17 cellular contexts compared by ENCODE assay signal in the genomic region with DNA sequence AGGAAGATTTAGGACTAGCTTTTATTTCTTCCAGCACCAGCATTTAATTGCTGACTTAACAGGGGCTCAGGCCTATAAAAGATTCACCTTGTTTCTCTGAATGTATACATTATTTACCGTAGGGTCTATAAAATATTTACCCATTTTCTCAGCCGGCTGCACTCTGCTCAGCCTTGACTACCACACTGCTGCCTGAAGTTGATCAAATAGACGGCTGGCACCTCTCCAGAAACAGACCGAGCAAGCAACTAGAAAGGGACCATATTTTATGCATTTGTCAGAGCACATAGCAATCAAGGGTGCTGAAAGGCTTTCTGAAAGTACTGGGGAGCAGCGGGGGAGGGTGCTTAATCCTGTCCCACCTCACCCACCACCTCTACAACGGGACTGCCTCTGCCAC.
A peak's percentile ranks its signal among the peaks of the same experiment; 100 is the strongest.
DNase-seq lines count a peak whose midpoint lies in the region; ATAC-seq and TF ChIP-seq lines count a peak whose summit lies in the region.
"Had no signal": no experiment of that assay in that cellular context is flagged by ENCODE, and none has a peak within 500 bp of the region (broad histone marks: within the 10 kb centered on the region; RNA-seq: fewer than 3 reads in every experiment).

No MANE protein-coding gene starts in this region.

- intact Hi-C loops in IMR-90 (cut with micrococcal nuclease) (no loop called here), right lobe of liver (cut with DNase I) (no loop called here)

- no peaks in the 10 kb centered on the region for H3K9me1 ChIP-seq in IMR-90 (ENCODE audit: insufficient read depth, low read length)

- H2BK5ac ChIP-seq in IMR-90 (ENCODE audit: low read depth, low read length, poor library complexity, severe bottlenecking), result no peak overlapping the region

- H2AK9ac ChIP-seq in IMR-90 (replicated peaks; ENCODE audit: low read depth, low read length, poor library complexity), result no peak overlapping the region

- no peaks in the 10 kb centered on the region for H3K4me1 Mint-ChIP-seq in activated T-helper 17 cell treated with anti-CD3 and anti-CD28 coated beads, Interleukin-2, amount 50 U/mL, for 72 hours
- H3K4me1 Mint-ChIP-seq: activated CD8-positive, alpha-beta memory T cell treated with anti-CD3 and anti-CD28 coated beads, Interleukin-2, amount 10 ng/mL, durations not matched to agents 7 days and 5 days had no signal

- no TSS peak for BruUV-seq in IMR-90 (replicated peaks; lab: Mats Ljungman, UMichigan)

- H3K36me3 ChIP-seq in IMR-90 (ENCODE audit: control insufficient read depth, insufficient read depth, low read length) (no peaks in the 10 kb centered on the region), adipocyte (ENCODE audit: control insufficient read depth, insufficient read depth, low read length, severe bottlenecking) (no peaks in the 10 kb centered on the region), right lobe of liver (no peaks in the 10 kb centered on the region)
- H3K36me3 ChIP-seq: brain microvascular endothelial cell had no signal

- in situ Hi-C loops in IMR-90 (cut with MboI; ENCODE audit: low sequenced_read_pairs), result no loop called here

- no peak overlapping the region for H3K27ac ChIP-seq in IMR-90 (ENCODE audit: insufficient read depth, low read length)
- no peak overlapping the region for H3K27ac ChIP-seq in right lobe of liver
- H3K27ac ChIP-seq: brain microvascular endothelial cell, KMS-11 had no signal

- no peak overlapping the region for H2AFZ ChIP-seq in IMR-90 (replicated peaks; ENCODE audit: low read length, poor library complexity)

- whole genome bisulfite sequencing in IMR-90 (ENCODE audit: extremely low coverage in 2 of 2, insufficient read length in 1 of 2), 2 experiments, result no CpG with 5 or more reads among the region's 6 CpGs
- 47% methylated on average over 6 of the region's 6 CpGs for WGBS in right lobe of liver (ENCODE audit: insufficient coverage, low coverage, low lambda C conversion rate, missing lambda C conversion rate)

- no peak overlapping the region for H3K4ac ChIP-seq in IMR-90 (ENCODE audit: low read depth, low read length)

- TF ChIP-seq POLR2A in IMR-90 (IDR thresholded peaks at IDR 0.05; ENCODE audit: low read depth, low read length) (no peak), right lobe of liver (IDR thresholded peaks at IDR 0.05) (no peak)

- no peak overlapping the region for H2BK120ac ChIP-seq in IMR-90 (ENCODE audit: low read depth, low read length)

- H3K14ac ChIP-seq in IMR-90 (replicated peaks; ENCODE audit: low read depth, low read length), result no peak overlapping the region

- H3K27me3 Mint-ChIP-seq in activated T-helper 17 cell treated with anti-CD3 and anti-CD28 coated beads, Interleukin-2, amount 50 U/mL, for 72 hours, result peaks cover 12% of the 10 kb centered on the region
- H3K27me3 Mint-ChIP-seq: activated CD8-positive, alpha-beta memory T cell treated with anti-CD3 and anti-CD28 coated beads, Interleukin-2, amount 10 ng/mL, durations not matched to agents 7 days and 5 days; stimulated activated memory B cell treated with anti-CD40 and anti-IgM and Interleukin-4, amounts not matched to agents 10 μg/mL and 1 μg/mL and 100 μg/mL, for 72 hours had no signal

- POLR2A ChIA-PET in IMR-90 (lab: Charles Lee; ENCODE audit: unreplicated experiment) (no interaction called here), HEK293T (lab: Yijun Ruan, JAX) (no interaction called here)

- H3K23ac ChIP-seq in IMR-90 (ENCODE audit: low read depth, low read length), result no peak overlapping the region

- H3K9me3 ChIP-seq in IMR-90 (ENCODE audit: control insufficient read depth, insufficient read depth, low read length), result no peaks in the 10 kb centered on the region
- H3K9me3 ChIP-seq in adipocyte (ENCODE audit: control insufficient read depth, low read length), result no peaks in the 10 kb centered on the region
- H3K9me3 ChIP-seq in right lobe of liver, result no peaks in the 10 kb centered on the region

- no peak overlapping the region for H2AK5ac ChIP-seq in IMR-90 (ENCODE audit: low read depth, low read length)

- H4K8ac ChIP-seq in IMR-90 (ENCODE audit: low read depth in 2 of 2, low read length in 2 of 2), result no peak overlapping the region

- no peak overlapping the region for H3K4me2 ChIP-seq in IMR-90 (ENCODE audit: low read depth, low read length)
- H3K4me2 ChIP-seq: KMS-11 had no signal

- no peaks in the 10 kb centered on the region for H3K36me3 Mint-ChIP-seq in activated T-helper 17 cell treated with anti-CD3 and anti-CD28 coated beads, Interleukin-2, amount 50 U/mL, for 72 hours (ENCODE audit: low read depth)
- H3K36me3 Mint-ChIP-seq: activated CD8-positive, alpha-beta memory T cell treated with anti-CD3 and anti-CD28 coated beads, Interleukin-2, amount 10 ng/mL, durations not matched to agents 7 days and 5 days; stimulated activated memory B cell treated with anti-CD40 and anti-IgM and Interleukin-4, amounts not matched to agents 10 μg/mL and 1 μg/mL and 100 μg/mL, for 72 hours; WTC11 had no signal

- H3K56ac ChIP-seq in IMR-90 (ENCODE audit: extremely low read depth, insufficient read depth, low read length), result no peak overlapping the region

- CTCF ChIA-PET in IMR-90 (lab: Yijun Ruan, JAX) (no interaction called here), HEK293T (lab: Yijun Ruan, JAX) (interaction anchor here (1.0 kb wide), 1 partner anchor 9 kb away, joined by 3 read pairs; no protein-coding TSS in a partner anchor)

- H2BK15ac ChIP-seq in IMR-90 (ENCODE audit: low read depth, low read length), result no peak overlapping the region

- no peaks in the 10 kb centered on the region for H4K20me1 ChIP-seq in IMR-90 (ENCODE audit: insufficient read depth, low read length)

- ATAC-seq in IMR-90 (ENCODE audit: low read depth) (no peak; the same call in 1 of the 2 replicates), right lobe of liver (peak; percentile 25 to 54 (median 40))
- no peak for ATAC-seq in activated T-helper 17 cell treated with anti-CD3 and anti-CD28 coated beads, Interleukin-2, amount 50 U/mL, for 72 hours (replicated peaks)
- ATAC-seq: activated CD8-positive, alpha-beta memory T cell treated with anti-CD3 and anti-CD28 coated beads, Interleukin-2, amount 10 ng/mL, durations not matched to agents 7 days and 5 days; Panc1; stimulated activated memory B cell treated with anti-CD40 and anti-IgM and Interleukin-4, amounts not matched to agents 10 μg/mL and 1 μg/mL and 100 μg/mL, for 72 hours; WTC11 had no signal

- TF ChIP-seq CTCF in IMR-90 (conservative IDR thresholded peaks at IDR 0.05; ENCODE audit: low read depth, low read length), result no peak
- TF ChIP-seq CTCF in right lobe of liver (IDR thresholded peaks at IDR 0.05), result no peak

- dilution Hi-C loops in IMR-90 (cut with HindIII; ENCODE audit: low sequenced_read_pairs, unreplicated experiment), result no loop called here

- no peak for TF ChIP-seq RAD21 in IMR-90 (IDR thresholded peaks at IDR 0.05; ENCODE audit: low read length)

- H2BK20ac ChIP-seq in IMR-90 (ENCODE audit: low read depth, low read length), result no peak overlapping the region

- no peak overlapping the region for H3K27ac Mint-ChIP-seq in activated T-helper 17 cell treated with anti-CD3 and anti-CD28 coated beads, Interleukin-2, amount 50 U/mL, for 72 hours
- H3K27ac Mint-ChIP-seq: activated CD8-positive, alpha-beta memory T cell treated with anti-CD3 and anti-CD28 coated beads, Interleukin-2, amount 10 ng/mL, durations not matched to agents 7 days and 5 days; stimulated activated memory B cell treated with anti-CD40 and anti-IgM and Interleukin-4, amounts not matched to agents 10 μg/mL and 1 μg/mL and 100 μg/mL, for 72 hours; WTC11 had no signal

- peaks cover 6% of the 10 kb centered on the region for H3K9me3 Mint-ChIP-seq in activated T-helper 17 cell treated with anti-CD3 and anti-CD28 coated beads, Interleukin-2, amount 50 U/mL, for 72 hours
- H3K9me3 Mint-ChIP-seq: stimulated activated memory B cell treated with anti-CD40 and anti-IgM and Interleukin-4, amounts not matched to agents 10 μg/mL and 1 μg/mL and 100 μg/mL, for 72 hours had no signal

- H3K27me3 ChIP-seq in IMR-90 (ENCODE audit: control insufficient read depth, insufficient read depth, low read length) (no peaks in the 10 kb centered on the region), adipocyte (replicated peaks; ENCODE audit: control insufficient read depth, insufficient read depth, low read length) (no peaks in the 10 kb centered on the region), right lobe of liver (no peaks in the 10 kb centered on the region)
- H3K27me3 ChIP-seq: brain microvascular endothelial cell had no signal

- H4K5ac ChIP-seq in IMR-90 (ENCODE audit: low read depth, low read length), result no peak overlapping the region

- H3K18ac ChIP-seq in IMR-90 (ENCODE audit: low read depth, low read length), result no peak overlapping the region

- no peak overlapping the region for H3K9ac ChIP-seq in IMR-90 (ENCODE audit: low read depth, low read length)
- no peak overlapping the region for H3K9ac ChIP-seq in adipocyte (ENCODE audit: low read length)
- H3K9ac ChIP-seq: KMS-11 had no signal

- H3K4me3 ChIP-seq in IMR-90 (ENCODE audit: insufficient read depth, low read depth, low read length) (no peak overlapping the region), adipocyte (ENCODE audit: low read length) (no peak overlapping the region), right lobe of liver (no peak overlapping the region)

- no peak overlapping the region for H3K4me3 Mint-ChIP-seq in activated T-helper 17 cell treated with anti-CD3 and anti-CD28 coated beads, Interleukin-2, amount 50 U/mL, for 72 hours
- H3K4me3 Mint-ChIP-seq: activated CD8-positive, alpha-beta memory T cell treated with anti-CD3 and anti-CD28 coated beads, Interleukin-2, amount 10 ng/mL, durations not matched to agents 7 days and 5 days; neural crest cell; stimulated activated memory B cell treated with anti-CD40 and anti-IgM and Interleukin-4, amounts not matched to agents 10 μg/mL and 1 μg/mL and 100 μg/mL, for 72 hours; WTC11 had no signal

- no peak overlapping the region for H4K91ac ChIP-seq in IMR-90 (ENCODE audit: insufficient read depth, low read depth, low read length)

- no peaks in the 10 kb centered on the region for H3K79me1 ChIP-seq in IMR-90 (ENCODE audit: low read depth in 1 of 2, low read length in 2 of 2)

- peaks cover 6% of the 10 kb centered on the region; the same call in 1 of the 2 replicates for H3K4me1 ChIP-seq in IMR-90 (ENCODE audit: control insufficient read depth, insufficient read depth, low read length)
- H3K4me1 ChIP-seq in adipocyte (ENCODE audit: control insufficient read depth, insufficient read depth, low read length), result peaks cover 30% of the 10 kb centered on the region
- H3K4me1 ChIP-seq in right lobe of liver, result peaks cover 0 to 14% (median 6%) of the 10 kb centered on the region in 4 donors

- DNase-seq in IMR-90, result peak; percentile 34
- DNase-seq in NCI-H2081 (lab: John Stamatoyannopoulos, UW), result peak; percentile 87 to 93
- peak; percentile 44 for DNase-seq in adipocyte (ENCODE audit: low read depth)
- DNase-seq in right lobe of liver, result peak in 1 of 3 donors; percentile 27
- DNase-seq in GM19238 (ENCODE audit: insufficient read length, low spot score), result no peak
- DNase-seq in stimulated activated CD4-positive, alpha-beta T cell treated with anti-CD3 and anti-CD28 coated beads, Interleukin-2, amount 100 ng/mL, for 24 hours, result no peak
- DNase-seq in HEK293T (ENCODE audit: extremely low spot score), result no peak
- DNase-seq: activated CD8-positive, alpha-beta memory T cell treated with anti-CD3 and anti-CD28 coated beads, Interleukin-2, amount 10 ng/mL, durations not matched to agents 7 days and 5 days; activated naive CD4-positive, alpha-beta T cell; brain microvascular endothelial cell; mammary epithelial cell had no signal

TF ChIP-seq in HEK293T, 16 proteins besides CTCF, POLR2A, EP300 and RAD21 (continues in another document):
- TF ChIP-seq SP1 (IDR thresholded peaks at IDR 0.05), result no peak

Comparison
In these comparisons a context has a peak if more than half of its experiments do, and no peak if none do; other contexts are left out.
1. ATAC-seq: peak in right lobe of liver (4 of 4); none in IMR-90 (single experiment) and activated T-helper 17 cell treated with anti-CD3 and anti-CD28 coated beads, Interleukin-2, amount 50 U/mL, for 72 hours (single experiment).
2. DNase-seq: peak in IMR-90 (single experiment), NCI-H2081 (2 of 2) and adipocyte (single experiment); none in GM19238 (single experiment), stimulated activated CD4-positive, alpha-beta T cell treated with anti-CD3 and anti-CD28 coated beads, Interleukin-2, amount 100 ng/mL, for 24 hours (0 of 2) and HEK293T (single experiment).